1 cellular context compared by ENCODE assay signal in genomic region chr19:45653634-45654033, GRCh38.
TF ChIP-seq lines count a peak whose summit lies in the region.

No MANE protein-coding gene starts in this region.

TF ChIP-seq in H1, 55 proteins besides CTCF, POLR2A, EP300 and RAD21:
- no peak for TF ChIP-seq USF2 (IDR thresholded peaks at IDR 0.05; ENCODE audit: low read length)
- TF ChIP-seq JUN (IDR thresholded peaks at IDR 0.05; ENCODE audit: low read depth, low read length), result no peak
- TF ChIP-seq SIRT6 (IDR thresholded peaks at IDR 0.05; ENCODE audit: low read length), result no peak
- TF ChIP-seq RXRA (IDR thresholded peaks at IDR 0.05; ENCODE audit: insufficient read depth, low read depth, low read length), result no peak
- TF ChIP-seq BACH1 (IDR thresholded peaks at IDR 0.05; ENCODE audit: low read length), result no peak
